8 cellular contexts compared by ENCODE assay signal in genomic region chr6:36118550-36119107, GRCh38. TPM values are rescaled to one million over a fixed set of nuclear protein-coding genes. Genes with fewer than 3 reads are reported as not detected.
DNase-seq lines count a peak whose midpoint lies in the region; ATAC-seq and TF ChIP-seq lines count a peak whose summit lies in the region.

No MANE protein-coding gene starts in this region.

- ATAC-seq in activated CD8-positive, alpha-beta T cell treated with anti-CD3 and anti-CD28 coated beads, Interleukin-2, amount 10 ng/mL, durations not matched to agents 7 days and 5 days = peak; percentile 50
- ATAC-seq in heart left ventricle (peak in 3 of 4 donors; percentile 28 to 52 (median 33)), GM18517 (IDR thresholded peaks at IDR 0.05; ENCODE audit: unreplicated experiment) (no peak), GM21786 (IDR thresholded peaks at IDR 0.05; ENCODE audit: unreplicated experiment) (no peak), GM18519 (IDR thresholded peaks at IDR 0.05; ENCODE audit: low FRiP score, unreplicated experiment) (no peak)

- intact Hi-C loops in heart left ventricle (cut with DNase I) = no loop called here

- peak overlapping the region in 1 of 12 donors; percentile 10 for H3K27ac ChIP-seq in heart left ventricle

- no peaks in the 10 kb centered on the region for H3K9me3 ChIP-seq in heart left ventricle

- DNase-seq in NCI-H69 (lab: John Stamatoyannopoulos, UW) = peak; percentile 84
- DNase-seq in activated CD8-positive, alpha-beta T cell treated with anti-CD3 and anti-CD28 coated beads, Interleukin-2, amount 10 ng/mL, durations not matched to agents 7 days and 5 days = peak; percentile 74
- DNase-seq in heart left ventricle = no peak
- peak; percentile 56 for DNase-seq in stimulated activated CD8-positive, alpha-beta memory T cell treated with anti-CD3 and anti-CD28 coated beads, Interleukin-2, amount 100 ng/mL, for 1 hour (ENCODE audit: low read depth in 2 of 2)
- no peak for DNase-seq in medulla oblongata (ENCODE audit: extremely low spot score)

- H3K27me3 ChIP-seq in heart left ventricle = no peaks in the 10 kb centered on the region

- TF ChIP-seq CTCF in heart left ventricle (IDR thresholded peaks at IDR 0.05) = no peak

- H3K27me3 Mint-ChIP-seq in activated CD8-positive, alpha-beta T cell treated with anti-CD3 and anti-CD28 coated beads, Interleukin-2, amount 10 ng/mL, durations not matched to agents 7 days and 5 days (ENCODE audit: low read depth) = no peaks in the 10 kb centered on the region

- no peaks in the 10 kb centered on the region for H3K9me3 Mint-ChIP-seq in activated CD8-positive, alpha-beta T cell treated with anti-CD3 and anti-CD28 coated beads, Interleukin-2, amount 10 ng/mL, durations not matched to agents 7 days and 5 days (ENCODE audit: insufficient read depth)

- 44 to 61% (median 58%) methylated on average over 4 of the region's 4 CpGs for whole genome bisulfite sequencing in heart left ventricle, 4 donors

- POLR2A ChIA-PET in activated CD8-positive, alpha-beta T cell treated with anti-CD3 and anti-CD28 coated beads, Interleukin-2, amount 10 ng/mL, durations not matched to agents 7 days and 5 days (lab: Charles Lee) = interaction anchor here (0.9 to 1.4 kb wide), 5 partner anchors 11 to 91 kb away, joined by 3 to 5 read pairs (median 4); partner anchors contain the start of gene MAPK14

- peaks cover 47% of the 10 kb centered on the region for H3K36me3 Mint-ChIP-seq in activated CD8-positive, alpha-beta T cell treated with anti-CD3 and anti-CD28 coated beads, Interleukin-2, amount 10 ng/mL, durations not matched to agents 7 days and 5 days (ENCODE audit: low read depth)

- H3K36me3 ChIP-seq in heart left ventricle = peaks cover 0 to 14% (median 0%) of the 10 kb centered on the region in 9 donors

- TF ChIP-seq POLR2A in heart left ventricle (IDR thresholded peaks at IDR 0.05) = no peak

- no peak overlapping the region for H3K4me3 ChIP-seq in heart left ventricle

- H3K4me1 ChIP-seq in heart left ventricle = peaks cover 0 to 78% (median 9%) of the 10 kb centered on the region in 12 donors

- CTCF ChIA-PET in activated CD8-positive, alpha-beta T cell treated with anti-CD3 and anti-CD28 coated beads, Interleukin-2, amount 10 ng/mL, durations not matched to agents 7 days and 5 days (lab: Charles Lee) = interaction anchor here (0.8 to 4.4 kb wide), 8 partner anchors 11 to 91 kb away, joined by 3 to 26 read pairs (median 5); partner anchors contain the start of gene MAPK14

- H3K27ac Mint-ChIP-seq in activated CD8-positive, alpha-beta T cell treated with anti-CD3 and anti-CD28 coated beads, Interleukin-2, amount 10 ng/mL, durations not matched to agents 7 days and 5 days = peak overlapping the region; percentile 98

- peaks cover 97% of the 10 kb centered on the region for H3K4me1 Mint-ChIP-seq in activated CD8-positive, alpha-beta T cell treated with anti-CD3 and anti-CD28 coated beads, Interleukin-2, amount 10 ng/mL, durations not matched to agents 7 days and 5 days (ENCODE audit: low read depth)

- H3K4me3 Mint-ChIP-seq in activated CD8-positive, alpha-beta T cell treated with anti-CD3 and anti-CD28 coated beads, Interleukin-2, amount 10 ng/mL, durations not matched to agents 7 days and 5 days = peak overlapping the region; percentile 16

RNA-seq across cellular contexts. Expression of gene MAPK13, which starts 11.7 kb away (rescaled TPM):
- total RNA-seq in activated CD8-positive, alpha-beta T cell treated with anti-CD3 and anti-CD28 coated beads, Interleukin-2, amount 10 ng/mL, durations not matched to agents 7 days and 5 days = 10 to 100 TPM; 42.6 to 43.5 TPM
- 10 to 100 TPM in 1 of 9 donors, 1 to 10 TPM in 2, under 1 TPM in 6; 0.24 to 16.8 (median 0.56) TPM for total RNA-seq in heart left ventricle
- 1 to 10 TPM in 1 of 2 donors, under 1 TPM in 1; 0.53 to 1.5 TPM for polyA plus RNA-seq in heart left ventricle

Comparison
In these comparisons a context has a peak if more than half of its experiments do, and no peak if none do; other contexts are left out.
1. DNase-seq: peak in NCI-H69 (single experiment), activated CD8-positive, alpha-beta T cell treated with anti-CD3 and anti-CD28 coated beads, Interleukin-2, amount 10 ng/mL, durations not matched to agents 7 days and 5 days (single experiment) and stimulated activated CD8-positive, alpha-beta memory T cell treated with anti-CD3 and anti-CD28 coated beads, Interleukin-2, amount 100 ng/mL, for 1 hour (2 of 2); none in heart left ventricle (0 of 5) and medulla oblongata (single experiment).
2. ATAC-seq: peak in activated CD8-positive, alpha-beta T cell treated with anti-CD3 and anti-CD28 coated beads, Interleukin-2, amount 10 ng/mL, durations not matched to agents 7 days and 5 days (single experiment) and heart left ventricle (3 of 4); none in GM18517 (single experiment), GM21786 (single experiment) and GM18519 (single experiment).